In the genomic region with DNA sequence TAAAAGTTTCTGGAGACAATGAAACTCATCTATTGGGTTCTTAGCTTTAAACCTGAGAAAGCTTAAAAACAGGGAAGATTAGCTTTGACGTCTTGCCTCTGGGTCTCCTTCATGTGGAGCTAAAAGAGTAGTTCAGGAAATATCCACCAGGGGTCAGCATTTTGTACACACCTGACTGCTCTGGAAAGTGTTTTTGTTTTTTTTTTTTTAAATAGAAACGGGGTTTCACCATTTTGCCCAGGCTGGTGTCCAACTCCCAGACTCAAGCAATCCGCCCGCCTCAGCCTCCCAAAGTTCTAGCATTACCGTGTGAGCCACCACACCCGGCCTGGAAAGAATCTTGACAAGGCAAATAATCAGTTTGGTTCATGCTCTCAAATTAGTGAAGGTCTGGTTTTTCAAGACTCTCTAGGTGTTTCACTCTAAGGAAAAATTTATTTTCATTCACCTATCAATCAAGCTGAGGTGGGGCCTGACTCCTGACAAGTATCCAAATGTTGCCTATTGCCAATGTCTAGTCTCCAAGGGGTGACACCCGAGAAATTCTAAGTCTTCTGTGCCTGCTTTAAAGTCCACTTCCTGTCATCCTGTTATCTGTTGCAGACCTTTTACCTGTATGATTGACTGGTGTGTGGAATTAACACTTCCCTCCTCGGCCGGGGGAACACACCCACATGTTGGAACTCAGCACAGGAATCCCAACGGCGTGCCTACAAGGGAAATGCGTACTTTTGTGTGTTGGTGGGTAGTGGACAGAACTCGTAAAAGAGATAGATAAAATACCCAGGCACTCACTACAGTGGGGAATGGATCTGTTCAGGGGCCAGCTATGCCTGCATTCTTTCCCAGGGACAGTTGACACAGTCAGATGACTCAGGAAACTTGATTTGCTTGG, we compare ENCODE assay signal across 8 cellular contexts. TPM values are rescaled to one million over a fixed set of nuclear protein-coding genes. Genes with fewer than 3 reads are reported as not detected.
DNase-seq lines count a peak whose midpoint lies in the region; ATAC-seq and TF ChIP-seq lines count a peak whose summit lies in the region.

No MANE protein-coding gene starts in this region.

- H3K36me3 ChIP-seq in MG63 (no peaks in the 10 kb centered on the region), SK-N-SH (replicated peaks in 1 of 2; ENCODE audit: control insufficient read depth in 1 of 2, insufficient read depth in 2 of 2, low read length in 1 of 2) (no peaks in the 10 kb centered on the region), body of pancreas (replicated peaks in 1 of 2; ENCODE audit: insufficient read depth in 1 of 2, low read depth in 2 of 2) (no peaks in the 10 kb centered on the region)

- H4K20me1 ChIP-seq in SK-N-SH (ENCODE audit: insufficient read depth): no peaks in the 10 kb centered on the region

- no peaks in the 10 kb centered on the region for H3K36me3 Mint-ChIP-seq in Calu3 (ENCODE audit: insufficient read depth, unreplicated experiment)

- H3K4me3 ChIP-seq in MG63 (no peak overlapping the region), SK-N-SH (ENCODE audit: low read depth in 2 of 2, low read length in 1 of 2) (no peak overlapping the region), body of pancreas (no peak overlapping the region)

- POLR2A ChIA-PET in SK-N-SH (lab: Yijun Ruan, JAX): no interaction called here

- no peaks in the 10 kb centered on the region for H3K27me3 ChIP-seq in MG63
- peaks cover 19% of the 10 kb centered on the region; the same call in 1 of the 2 replicates for H3K27me3 ChIP-seq in SK-N-SH (ENCODE audit: insufficient read depth)
- H3K27me3 ChIP-seq in body of pancreas: no peaks in the 10 kb centered on the region

- H3K4me1 ChIP-seq in SK-N-SH (ENCODE audit: control insufficient read depth in 1 of 2, insufficient read depth in 2 of 2, low read depth in 1 of 2, low read length in 1 of 2) (no peaks in the 10 kb centered on the region), body of pancreas (peaks cover 11% of the 10 kb centered on the region)

- TF ChIP-seq RAD21 in SK-N-SH (IDR thresholded peaks at IDR 0.05; ENCODE audit: low read length): peak; percentile 55

- H3K27ac ChIP-seq in SK-N-SH (ENCODE audit: low read depth in 2 of 2, low read length in 1 of 2) (no peak overlapping the region), body of pancreas (peak overlapping the region; percentile 22 to 66 (median 44))

- no peak overlapping the region for H3K4me2 ChIP-seq in SK-N-SH

- no peak overlapping the region for H2AFZ ChIP-seq in SK-N-SH (ENCODE audit: low read depth)

- TF ChIP-seq EP300 in SK-N-SH (IDR thresholded peaks at IDR 0.05; ENCODE audit: borderline replicate concordance in 1 of 2, low read depth in 1 of 2, low read length in 1 of 2): no peak

- no peak overlapping the region for H3K4me3 Mint-ChIP-seq in Calu3 (ENCODE audit: low read depth, unreplicated experiment)

- peak; percentile 66 for ATAC-seq in GM19463 (IDR thresholded peaks at IDR 0.05; ENCODE audit: unreplicated experiment)
- peak; percentile 95 for ATAC-seq in body of pancreas

- H3K9me3 ChIP-seq in MG63 (no peaks in the 10 kb centered on the region), SK-N-SH (no peaks in the 10 kb centered on the region), body of pancreas (no peaks in the 10 kb centered on the region)

- no peak overlapping the region for H3K27ac Mint-ChIP-seq in Calu3 (ENCODE audit: unreplicated experiment)

- intact Hi-C loops in Calu3 (cut with micrococcal nuclease; ENCODE audit: unreplicated experiment) (loop anchor here (1.0 to 5.0 kb wide), 2 partner anchors 56 to 61 kb away; no protein-coding TSS in a partner anchor), body of pancreas (cut with DNase I) (loop anchor here (5.0 kb wide), 1 partner anchor 64 kb away; no protein-coding TSS in a partner anchor)

- no peaks in the 10 kb centered on the region for H3K9me2 ChIP-seq in SK-N-SH

- H3K4me1 Mint-ChIP-seq in Calu3 (ENCODE audit: low read depth, unreplicated experiment): peaks cover 20% of the 10 kb centered on the region

- WGBS in SK-N-SH (ENCODE audit: low lambda C conversion rate): 25% methylated on average over 13 of the region's 13 CpGs
- 22 to 25% methylated on average over 13 of the region's 13 CpGs for WGBS in body of pancreas, 2 donors

- TF ChIP-seq CTCF in Calu3 (IDR thresholded peaks at IDR 0.05; ENCODE audit: unreplicated experiment) (peak; percentile 58), SK-N-SH (IDR thresholded peaks at IDR 0.05) (peak; percentile 81), body of pancreas (IDR thresholded peaks at IDR 0.05) (peak; percentile 73 to 89 (median 87))

- no peak for TF ChIP-seq POLR2A in body of pancreas (IDR thresholded peaks at IDR 0.05)

- BruUV-seq in Calu3 (replicated peaks; lab: Mats Ljungman, UMichigan): no TSS peak

- DNase-seq in Calu3 (peak; percentile 77), MG63 (peak; percentile 10), SK-N-SH (peak; percentile 49), body of pancreas (peak; percentile 66 to 88 (median 77)), iPS-NIHi7 (ENCODE audit: extremely low spot score) (peak; percentile 69), mesenteric fat pad (ENCODE audit: low spot score) (no peak)
- DNase-seq in stimulated activated CD4-positive, alpha-beta T cell treated with anti-CD3 and anti-CD28 coated beads, Interleukin-2, amount 100 ng/mL, for 48 hours: peak; percentile 46 to 63

- no peak overlapping the region for H3K9ac ChIP-seq in SK-N-SH

- H3K9me3 Mint-ChIP-seq in Calu3 (ENCODE audit: low read depth, unreplicated experiment): no peaks in the 10 kb centered on the region

- CTCF ChIA-PET in Calu3 (lab: Charles Lee) (interaction anchor here (0.5 to 3.4 kb wide), 18 partner anchors 18 to 484 kb away, joined by 3 to 35 read pairs (median 6); no protein-coding TSS in a partner anchor), SK-N-SH (lab: Yijun Ruan, JAX) (interaction anchor here (0.6 to 7.6 kb wide), 47 partner anchors 9 to 1337 kb away, joined by 3 to 68 read pairs (median 5); partner anchors contain the start of genes IL1RN and PSD4)

- no peaks in the 10 kb centered on the region for H3K27me3 Mint-ChIP-seq in Calu3 (ENCODE audit: unreplicated experiment)

- H3K79me2 ChIP-seq in SK-N-SH (ENCODE audit: insufficient read depth): no peaks in the 10 kb centered on the region

- H3F3A ChIP-seq in SK-N-SH (replicated peaks; ENCODE audit: insufficient read depth): no peaks in the 10 kb centered on the region

TF ChIP-seq in SK-N-SH, 30 proteins besides CTCF, POLR2A, EP300 and RAD21:
- TF ChIP-seq EZH2phosphoT487 (IDR thresholded peaks at IDR 0.05; ENCODE audit: borderline replicate concordance, low read depth) (no peak), FOXJ3 (CRISPR knock-in tag; IDR thresholded peaks at IDR 0.05) (no peak), JUND (IDR thresholded peaks at IDR 0.05) (no peak), FOXM1 (IDR thresholded peaks at IDR 0.05; ENCODE audit: low read depth) (no peak), RFX5 (IDR thresholded peaks at IDR 0.05; ENCODE audit: low read length) (no peak), GATA2 (CRISPR knock-in tag; IDR thresholded peaks at IDR 0.05) (no peak), SMC3 (IDR thresholded peaks at IDR 0.05; ENCODE audit: low read depth, low read length) (peak; percentile 61)

RNA-seq across cellular contexts. Expression of gene IL1RN, which starts 11.3 kb away (rescaled TPM):
- total RNA-seq in Calu3 (2022): 19.4 and 55.8 TPM in 2 replicates
- 0.86 and 7.1 TPM in 2 replicates for total RNA-seq in MG63 (2014; rRNA removed; shearing (Covaris generic); ENCODE audit: low replicate concordance)
- polyA plus RNA-seq in SK-N-SH (2012; rRNA removed): not detected in 2 replicates
- not detected in 2 replicates for polyA plus RNA-seq in SK-N-SH (2012; cell fraction: cytosol; rRNA removed)
- polyA plus RNA-seq in SK-N-SH (2012; cell fraction: nucleus; rRNA removed): not detected in 2 replicates
- under 1 TPM in 1 of 2 donors, not detected in 1; 0.78 TPM for total RNA-seq in body of pancreas
- total RNA-seq in mesenteric fat pad: 8.9 TPM

RNA-seq across cellular contexts. Expression of gene PSD4, which starts 35.1 kb away (rescaled TPM):
- total RNA-seq in Calu3 (2022) (58.7 and 64.5 TPM in 2 replicates), body of pancreas (10 to 100 TPM; 40.5 to 83.4 TPM), mesenteric fat pad (13.2 TPM)
- 0.16 and 0.59 TPM in 2 replicates for total RNA-seq in MG63 (2014; rRNA removed; shearing (Covaris generic); ENCODE audit: low replicate concordance)
- polyA plus RNA-seq in SK-N-SH (2012; rRNA removed): 0.31 and 0.35 TPM in 2 replicates
- 0.14 and 0.24 TPM in 2 replicates for polyA plus RNA-seq in SK-N-SH (2012; cell fraction: cytosol; rRNA removed)
- 0.31 and 0.43 TPM in 2 replicates for polyA plus RNA-seq in SK-N-SH (2012; cell fraction: nucleus; rRNA removed)

Comparison
In these comparisons a context has a peak if more than half of its experiments do, and no peak if none do; other contexts are left out.
1. H3K27ac ChIP-seq: peak in body of pancreas (4 of 4); none in SK-N-SH (0 of 2).
2. Peak in every context shown above with its lines, with median percentiles within 50 percentile points of each other: CTCF ChIP-seq.